In the genomic region with DNA sequence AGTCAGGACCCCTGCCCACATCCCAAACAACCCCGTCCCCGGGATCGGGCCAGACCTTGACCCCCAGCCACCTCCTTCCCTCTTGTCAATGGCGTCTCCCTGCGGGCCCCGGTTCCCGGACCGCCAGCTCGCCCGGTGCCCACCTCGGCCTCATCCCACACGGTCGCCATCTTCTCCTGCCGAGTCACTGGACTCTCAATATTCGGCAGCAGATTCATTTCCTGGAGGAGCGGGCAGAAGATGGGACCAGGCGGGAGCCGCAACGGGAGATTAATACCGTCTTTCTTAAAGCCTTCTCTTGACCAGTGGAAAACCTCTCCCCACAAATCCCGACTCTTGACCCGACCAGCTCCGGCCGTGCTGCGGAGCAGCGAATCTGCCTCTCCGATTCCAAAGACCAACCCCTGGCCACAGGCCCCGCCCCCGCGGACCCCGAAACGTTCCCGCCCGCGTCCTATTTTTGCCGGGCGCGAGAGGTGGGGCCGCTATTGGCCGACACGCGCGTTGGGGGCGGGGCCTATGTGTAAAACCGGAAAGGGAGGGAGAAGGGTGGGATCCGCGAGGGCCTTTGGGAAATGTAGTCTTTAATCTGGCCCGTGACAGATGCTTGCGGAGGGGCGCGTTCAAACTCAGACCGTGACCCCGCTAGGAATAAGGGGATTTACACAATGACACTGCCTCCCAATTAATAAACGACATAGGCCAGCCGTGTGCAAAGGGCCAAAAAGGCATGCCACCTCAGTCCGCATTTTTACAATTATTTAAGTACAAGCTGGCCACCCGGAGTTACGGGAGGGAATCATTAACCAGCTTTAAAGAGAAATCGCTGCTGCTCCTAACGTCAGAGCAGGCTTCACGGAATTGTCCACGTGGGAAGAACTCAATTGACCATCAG, we compare ENCODE assay signal across 1 cellular context.
TF ChIP-seq lines count a peak whose summit lies in the region.

PSMC3 (minus strand) TSS at position 378 of the 895 bp plus-strand sequence; CDS start at position 218, 160 bp downstream.

TF ChIP-seq in HepG2, 621 proteins besides CTCF, POLR2A, EP300 and RAD21 (continued from another document and continues in another):
- TF ChIP-seq, protein P1, sequence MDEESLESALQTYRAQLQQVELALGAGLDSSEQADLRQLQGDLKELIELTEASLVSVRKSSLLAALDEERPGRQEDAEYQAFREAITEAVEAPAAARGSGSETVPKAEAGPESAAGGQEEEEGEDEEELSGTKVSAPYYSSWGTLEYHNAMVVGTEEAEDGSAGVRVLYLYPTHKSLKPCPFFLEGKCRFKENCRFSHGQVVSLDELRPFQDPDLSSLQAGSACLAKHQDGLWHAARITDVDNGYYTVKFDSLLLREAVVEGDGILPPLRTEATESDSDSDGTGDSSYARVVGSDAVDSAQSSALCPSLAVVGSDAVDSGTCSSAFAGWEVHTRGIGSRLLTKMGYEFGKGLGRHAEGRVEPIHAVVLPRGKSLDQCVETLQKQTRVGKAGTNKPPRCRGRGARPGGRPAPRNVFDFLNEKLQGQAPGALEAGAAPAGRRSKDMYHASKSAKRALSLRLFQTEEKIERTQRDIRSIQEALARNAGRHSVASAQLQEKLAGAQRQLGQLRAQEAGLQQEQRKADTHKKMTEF (CRISPR knock-in tag; IDR thresholded peaks at IDR 0.05): peak; percentile 42; the same call in 1 of the 2 replicates
- peak; percentile 70 for TF ChIP-seq RFXAP (CRISPR knock-in tag; IDR thresholded peaks at IDR 0.05; ENCODE audit: borderline replicate concordance)
- TF ChIP-seq ZNF687 (CRISPR knock-in tag; IDR thresholded peaks at IDR 0.05): peak; percentile 50
- TF ChIP-seq MBD4 (IDR thresholded peaks at IDR 0.05; ENCODE audit: borderline replicate concordance, low read length): no peak
- peak; percentile 68 for TF ChIP-seq SALL2 (CRISPR knock-in tag; IDR thresholded peaks at IDR 0.05)
- TF ChIP-seq, protein P2, sequence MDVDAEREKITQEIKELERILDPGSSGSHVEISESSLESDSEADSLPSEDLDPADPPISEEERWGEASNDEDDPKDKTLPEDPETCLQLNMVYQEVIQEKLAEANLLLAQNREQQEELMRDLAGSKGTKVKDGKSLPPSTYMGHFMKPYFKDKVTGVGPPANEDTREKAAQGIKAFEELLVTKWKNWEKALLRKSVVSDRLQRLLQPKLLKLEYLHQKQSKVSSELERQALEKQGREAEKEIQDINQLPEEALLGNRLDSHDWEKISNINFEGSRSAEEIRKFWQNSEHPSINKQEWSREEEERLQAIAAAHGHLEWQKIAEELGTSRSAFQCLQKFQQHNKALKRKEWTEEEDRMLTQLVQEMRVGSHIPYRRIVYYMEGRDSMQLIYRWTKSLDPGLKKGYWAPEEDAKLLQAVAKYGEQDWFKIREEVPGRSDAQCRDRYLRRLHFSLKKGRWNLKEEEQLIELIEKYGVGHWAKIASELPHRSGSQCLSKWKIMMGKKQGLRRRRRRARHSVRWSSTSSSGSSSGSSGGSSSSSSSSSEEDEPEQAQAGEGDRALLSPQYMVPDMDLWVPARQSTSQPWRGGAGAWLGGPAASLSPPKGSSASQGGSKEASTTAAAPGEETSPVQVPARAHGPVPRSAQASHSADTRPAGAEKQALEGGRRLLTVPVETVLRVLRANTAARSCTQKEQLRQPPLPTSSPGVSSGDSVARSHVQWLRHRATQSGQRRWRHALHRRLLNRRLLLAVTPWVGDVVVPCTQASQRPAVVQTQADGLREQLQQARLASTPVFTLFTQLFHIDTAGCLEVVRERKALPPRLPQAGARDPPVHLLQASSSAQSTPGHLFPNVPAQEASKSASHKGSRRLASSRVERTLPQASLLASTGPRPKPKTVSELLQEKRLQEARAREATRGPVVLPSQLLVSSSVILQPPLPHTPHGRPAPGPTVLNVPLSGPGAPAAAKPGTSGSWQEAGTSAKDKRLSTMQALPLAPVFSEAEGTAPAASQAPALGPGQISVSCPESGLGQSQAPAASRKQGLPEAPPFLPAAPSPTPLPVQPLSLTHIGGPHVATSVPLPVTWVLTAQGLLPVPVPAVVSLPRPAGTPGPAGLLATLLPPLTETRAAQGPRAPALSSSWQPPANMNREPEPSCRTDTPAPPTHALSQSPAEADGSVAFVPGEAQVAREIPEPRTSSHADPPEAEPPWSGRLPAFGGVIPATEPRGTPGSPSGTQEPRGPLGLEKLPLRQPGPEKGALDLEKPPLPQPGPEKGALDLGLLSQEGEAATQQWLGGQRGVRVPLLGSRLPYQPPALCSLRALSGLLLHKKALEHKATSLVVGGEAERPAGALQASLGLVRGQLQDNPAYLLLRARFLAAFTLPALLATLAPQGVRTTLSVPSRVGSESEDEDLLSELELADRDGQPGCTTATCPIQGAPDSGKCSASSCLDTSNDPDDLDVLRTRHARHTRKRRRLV (CRISPR knock-in tag; IDR thresholded peaks at IDR 0.05): 0 out of 2 replicates have a peak, but pooled peaks have one; percentile 31
- TF ChIP-seq MEIS2 (CRISPR knock-in tag; IDR thresholded peaks at IDR 0.05): peak; percentile 57; the same call in 1 of the 2 replicates
- TF ChIP-seq, protein P3, sequence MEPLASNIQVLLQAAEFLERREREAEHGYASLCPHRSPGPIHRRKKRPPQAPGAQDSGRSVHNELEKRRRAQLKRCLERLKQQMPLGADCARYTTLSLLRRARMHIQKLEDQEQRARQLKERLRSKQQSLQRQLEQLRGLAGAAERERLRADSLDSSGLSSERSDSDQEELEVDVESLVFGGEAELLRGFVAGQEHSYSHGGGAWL (CRISPR knock-in tag; IDR thresholded peaks at IDR 0.05): no peak
- TF ChIP-seq BRCA1 (CRISPR knock-in tag; IDR thresholded peaks at IDR 0.05): 0 out of 2 replicates have a peak, but pooled peaks have one; percentile 13
- no peak for TF ChIP-seq SKI (IDR thresholded peaks at IDR 0.05; ENCODE audit: partially characterized antibody)
- peak; percentile 42; the same call in 1 of the 2 replicates for TF ChIP-seq ZNF335 (CRISPR knock-in tag; IDR thresholded peaks at IDR 0.05)
- 0 out of 2 replicates have a peak, but pooled peaks have one; percentile 45 for TF ChIP-seq KDM3A (CRISPR knock-in tag; IDR thresholded peaks at IDR 0.05; ENCODE audit: low read depth)
- TF ChIP-seq, protein P4, sequence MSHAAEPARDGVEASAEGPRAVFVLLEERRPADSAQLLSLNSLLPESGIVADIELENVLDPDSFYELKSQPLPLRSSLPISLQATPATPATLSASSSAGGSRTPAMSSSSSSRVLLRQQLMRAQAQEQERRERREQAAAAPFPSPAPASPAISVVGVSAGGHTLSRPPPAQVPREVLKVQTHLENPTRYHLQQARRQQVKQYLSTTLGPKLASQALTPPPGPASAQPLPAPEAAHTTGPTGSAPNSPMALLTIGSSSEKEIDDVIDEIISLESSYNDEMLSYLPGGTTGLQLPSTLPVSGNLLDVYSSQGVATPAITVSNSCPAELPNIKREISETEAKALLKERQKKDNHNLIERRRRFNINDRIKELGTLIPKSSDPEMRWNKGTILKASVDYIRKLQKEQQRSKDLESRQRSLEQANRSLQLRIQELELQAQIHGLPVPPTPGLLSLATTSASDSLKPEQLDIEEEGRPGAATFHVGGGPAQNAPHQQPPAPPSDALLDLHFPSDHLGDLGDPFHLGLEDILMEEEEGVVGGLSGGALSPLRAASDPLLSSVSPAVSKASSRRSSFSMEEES (CRISPR knock-in tag; IDR thresholded peaks at IDR 0.05): 0 out of 2 replicates have a peak, but pooled peaks have one; percentile 14
- TF ChIP-seq ZNF556 (CRISPR knock-in tag; IDR thresholded peaks at IDR 0.05; ENCODE audit: borderline replicate concordance): peak; percentile 6; the same call in 1 of the 2 replicates
- TF ChIP-seq SMAD1 (CRISPR knock-in tag; IDR thresholded peaks at IDR 0.05; ENCODE audit: borderline replicate concordance, low read depth): 0 out of 2 replicates have a peak, but pooled peaks have one; percentile 43
- TF ChIP-seq ZNF512B (CRISPR knock-in tag; IDR thresholded peaks at IDR 0.05; ENCODE audit: borderline replicate concordance): no peak
- peak; percentile 55 for TF ChIP-seq SRSF1 (optimal IDR thresholded peaks at IDR 0.05; ENCODE audit: low read depth, low read length)
- TF ChIP-seq NFE2 (CRISPR knock-in tag; IDR thresholded peaks at IDR 0.05): peak; percentile 52; the same call in 1 of the 2 replicates
- peak; percentile 66; the same call in 1 of the 2 replicates for TF ChIP-seq TP53 (CRISPR knock-in tag; conservative IDR thresholded peaks at IDR 0.05)
- peak; percentile 56; the same call in 1 of the 2 replicates for TF ChIP-seq SIN3A (IDR thresholded peaks at IDR 0.05; ENCODE audit: borderline replicate concordance, low read depth, low read length)
- TF ChIP-seq ZNF333 (CRISPR knock-in tag; IDR thresholded peaks at IDR 0.05; ENCODE audit: borderline replicate concordance): peak; percentile 85; the same call in 1 of the 2 replicates
- no peak for TF ChIP-seq CREB3 (CRISPR knock-in tag; IDR thresholded peaks at IDR 0.05)
- peak; percentile 41; the same call in 1 of the 2 replicates for TF ChIP-seq ZNF703 (CRISPR knock-in tag; IDR thresholded peaks at IDR 0.05; ENCODE audit: borderline replicate concordance)
- TF ChIP-seq STAT5B (CRISPR knock-in tag; IDR thresholded peaks at IDR 0.05): 0 out of 2 replicates have a peak, but pooled peaks have one; percentile 30
- peak; percentile 76; the same call in 1 of the 2 replicates for TF ChIP-seq ZBTB25 (CRISPR knock-in tag; IDR thresholded peaks at IDR 0.05)
- TF ChIP-seq ZNF775 (CRISPR knock-in tag; IDR thresholded peaks at IDR 0.05; ENCODE audit: borderline replicate concordance): no peak
- no peak for TF ChIP-seq SRF (IDR thresholded peaks at IDR 0.05; ENCODE audit: low read depth, low read length)
- peak; percentile 99 for TF ChIP-seq KDM5A (IDR thresholded peaks at IDR 0.05; ENCODE audit: borderline replicate concordance, low read length)
- 0 out of 2 replicates have a peak, but pooled peaks have one; percentile 38 for TF ChIP-seq NCOA2 (CRISPR knock-in tag; IDR thresholded peaks at IDR 0.05)
- peak; percentile 69; the same call in 1 of the 2 replicates for TF ChIP-seq ZNF230 (CRISPR knock-in tag; IDR thresholded peaks at IDR 0.05)
- peak; percentile 52; the same call in 1 of the 2 replicates for TF ChIP-seq SMAD3 (CRISPR knock-in tag; IDR thresholded peaks at IDR 0.05)
- peak; percentile 6 for TF ChIP-seq TEAD3 (CRISPR knock-in tag; optimal IDR thresholded peaks at IDR 0.05; ENCODE audit: borderline replicate concordance)
- peak; percentile 88 for TF ChIP-seq NKX3-1 (CRISPR knock-in tag; IDR thresholded peaks at IDR 0.05)
- peak; percentile 63; the same call in 1 of the 2 replicates for TF ChIP-seq ZNF773 (CRISPR knock-in tag; IDR thresholded peaks at IDR 0.05; ENCODE audit: borderline replicate concordance)
- TF ChIP-seq ZNF543 (CRISPR knock-in tag; IDR thresholded peaks at IDR 0.05): peak; percentile 21; the same call in 1 of the 2 replicates
- 0 out of 2 replicates have a peak, but pooled peaks have one; percentile 49 for TF ChIP-seq RBAK (CRISPR knock-in tag; IDR thresholded peaks at IDR 0.05)
